In genomic region chr4:7044415-7044930, GRCh38 we compare ENCODE assay signal across 8 cellular contexts. TPM values are rescaled to one million over a fixed set of nuclear protein-coding genes. Genes with fewer than 3 reads are reported as not detected.
A peak's percentile ranks its signal among the peaks of the same experiment; 100 is the strongest.
DNase-seq lines count a peak whose midpoint lies in the region; ATAC-seq and TF ChIP-seq lines count a peak whose summit lies in the region.

No MANE protein-coding gene starts in this region.

- H3K9ac ChIP-seq in Karpas-422 (ENCODE audit: low read length) (peak overlapping the region; percentile 98), duodenal mucosa (ENCODE audit: low read depth in 1 of 2, low read length in 2 of 2) (peak overlapping the region; percentile 79 to 90)

- DNase-seq in AG10803 (ENCODE audit: low read depth) (no peak), Karpas-422 (peak; percentile 70), D341Med (ENCODE audit: low spot score) (no peak), HUDEP-2 (lab: John Stamatoyannopoulos, UW; ENCODE audit: unreplicated experiment in 76 of 76) (no peak)
- DNase-seq in naive thymus-derived CD8-positive, alpha-beta T cell: no peak

- no peaks in the 10 kb centered on the region for H3K9me3 Mint-ChIP-seq in naive thymus-derived CD8-positive, alpha-beta T cell

- peaks cover 40 to 67% (median 57%) of the 10 kb centered on the region in 4 donors for H3K4me1 Mint-ChIP-seq in naive thymus-derived CD8-positive, alpha-beta T cell

- H3K4me1 ChIP-seq in Karpas-422 (ENCODE audit: low read length) (peaks cover 42% of the 10 kb centered on the region), duodenal mucosa (ENCODE audit: control insufficient read depth in 1 of 2, insufficient read depth in 2 of 2, low read length in 2 of 2) (peaks cover 37 to 40% of the 10 kb centered on the region in 2 donors)

- POLR2A ChIA-PET in naive thymus-derived CD8-positive, alpha-beta T cell (lab: Charles Lee): interaction anchor here (0.6 to 6.9 kb wide), 8 partner anchors 12 to 860 kb away, joined by 3 to 172 read pairs (median 8); partner anchors contain the start of genes GRPEL1 and TBC1D14

- H3K27ac ChIP-seq in Karpas-422 (ENCODE audit: low read length): peak overlapping the region; percentile 79
- no peak overlapping the region for H3K27ac ChIP-seq in duodenal mucosa (ENCODE audit: low read depth, low read length)

- H4K20me1 ChIP-seq in Karpas-422 (ENCODE audit: insufficient read depth, low read depth, low read length): peaks cover 18% of the 10 kb centered on the region

- H3K9me3 ChIP-seq in Karpas-422 (ENCODE audit: low read length) (no peaks in the 10 kb centered on the region), duodenal mucosa (ENCODE audit: control insufficient read depth in 1 of 2, low read length in 2 of 2) (no peaks in the 10 kb centered on the region)

- H3K27me3 Mint-ChIP-seq in naive thymus-derived CD8-positive, alpha-beta T cell: no peaks in the 10 kb centered on the region

- TF ChIP-seq CTCF in AG10803 (conservative IDR thresholded peaks at IDR 0.05; ENCODE audit: low read length): no peak

- H3K27me3 ChIP-seq in Karpas-422 (ENCODE audit: low read length): no peaks in the 10 kb centered on the region
- no peaks in the 10 kb centered on the region for H3K27me3 ChIP-seq in duodenal mucosa (ENCODE audit: control insufficient read depth in 1 of 2, insufficient read depth in 2 of 2, low read length in 2 of 2)

- no peak overlapping the region for H2AFZ ChIP-seq in Karpas-422 (ENCODE audit: low read length)

- H3K79me2 ChIP-seq in Karpas-422 (ENCODE audit: low read length): peaks cover 60% of the 10 kb centered on the region

- peak overlapping the region; percentile 90 for H3K4me3 ChIP-seq in AG10803 (ENCODE audit: low read length)
- peak overlapping the region; percentile 94 for H3K4me3 ChIP-seq in Karpas-422 (ENCODE audit: low read length)
- peak overlapping the region; percentile 66 to 83 for H3K4me3 ChIP-seq in duodenal mucosa (ENCODE audit: low read depth in 1 of 2, low read length in 2 of 2)

- H3K9me2 ChIP-seq in Karpas-422 (replicated peaks; ENCODE audit: insufficient read depth, low read length): no peaks in the 10 kb centered on the region

- H3K27ac Mint-ChIP-seq in naive thymus-derived CD8-positive, alpha-beta T cell: peak overlapping the region; percentile 68 to 93 (median 84)

- peaks cover 0 to 11% (median 2%) of the 10 kb centered on the region in 3 donors for H3K36me3 Mint-ChIP-seq in naive thymus-derived CD8-positive, alpha-beta T cell

- H3K4me2 ChIP-seq in Karpas-422 (ENCODE audit: low read depth, low read length, poor library complexity, severe bottlenecking): peak overlapping the region; percentile 75

- 0 out of 2 replicates have a peak, but pooled peaks cover 3% of the 10 kb centered on the region for H3K36me3 ChIP-seq in Karpas-422 (ENCODE audit: insufficient read depth, low read length)
- peaks cover 0 to 6% of the 10 kb centered on the region in 2 donors for H3K36me3 ChIP-seq in duodenal mucosa (ENCODE audit: control insufficient read depth in 1 of 2, insufficient read depth in 2 of 2, low read length in 2 of 2)

- ATAC-seq in naive thymus-derived CD8-positive, alpha-beta T cell: no peak
- ATAC-seq in HG03432 (IDR thresholded peaks at IDR 0.05; ENCODE audit: unreplicated experiment): no peak
- ATAC-seq in GM18517 (IDR thresholded peaks at IDR 0.05; ENCODE audit: unreplicated experiment): no peak

- peak overlapping the region; percentile 87 to 95 (median 92) for H3K4me3 Mint-ChIP-seq in naive thymus-derived CD8-positive, alpha-beta T cell

RNA-seq across cellular contexts. Expression of gene TADA2B, which starts 1.3 kb away (rescaled TPM):
- total RNA-seq in Karpas-422 (2014; rRNA removed; shearing (Covaris generic); ENCODE audit: low replicate concordance): 12.8 and 23.4 TPM in 2 replicates
- total RNA-seq in naive thymus-derived CD8-positive, alpha-beta T cell: 10 to 100 TPM; 50.5 to 55.2 TPM
- polyA plus RNA-seq in naive thymus-derived CD8-positive, alpha-beta T cell: 1 to 10 TPM; 2.6 to 4.8 (median 4.5) TPM

RNA-seq across cellular contexts. Expression of gene GRPEL1, which starts 23.4 kb away (rescaled TPM):
- 19.4 and 37.4 TPM in 2 replicates for total RNA-seq in Karpas-422 (2014; rRNA removed; shearing (Covaris generic); ENCODE audit: low replicate concordance)
- 10 to 100 TPM; 37.8 to 39.7 TPM for total RNA-seq in naive thymus-derived CD8-positive, alpha-beta T cell
- polyA plus RNA-seq in naive thymus-derived CD8-positive, alpha-beta T cell: 10 to 100 TPM; 31.4 to 47.6 (median 36.3) TPM
